ENCODE assay signal across 15 cellular contexts in genomic region chr15:90617668-90618097, GRCh38.
A peak's percentile ranks its signal among the peaks of the same experiment; 100 is the strongest.
DNase-seq lines count a peak whose midpoint lies in the region; ATAC-seq and TF ChIP-seq lines count a peak whose summit lies in the region.
"Had no signal": no experiment of that assay in that cellular context is flagged by ENCODE, and none has a peak within 500 bp of the region (broad histone marks: within the 10 kb centered on the region; RNA-seq: fewer than 3 reads in every experiment).

No MANE protein-coding gene starts in this region.

- H3K36me3 Mint-ChIP-seq in activated CD4-positive, alpha-beta T cell treated with anti-CD3 and anti-CD28 coated beads for 36 hours (ENCODE audit: low read depth): peaks cover 33% of the 10 kb centered on the region
- peaks cover 43% of the 10 kb centered on the region for H3K36me3 Mint-ChIP-seq in T-cell
- H3K36me3 Mint-ChIP-seq in stimulated activated effector memory CD8-positive, alpha-beta T cell treated with anti-CD3 and anti-CD28 coated beads, Interleukin-12 subunit alpha, Interleukin-12 subunit beta, amount 100 ng/mL, for 72 hours: peaks cover 66% of the 10 kb centered on the region

- no peak for ATAC-seq in activated CD4-positive, alpha-beta T cell treated with anti-CD3 and anti-CD28 coated beads for 36 hours
- ATAC-seq in T-cell (replicated peaks in 1 of 4) (no peak), body of pancreas (no peak), GM18505 (IDR thresholded peaks at IDR 0.05; ENCODE audit: unreplicated experiment) (no peak)
- no peak for ATAC-seq in stimulated activated effector memory CD8-positive, alpha-beta T cell treated with anti-CD3 and anti-CD28 coated beads, Interleukin-12 subunit alpha, Interleukin-12 subunit beta, amount 100 ng/mL, for 72 hours
- ATAC-seq: mucosa of descending colon had no signal

- no peaks in the 10 kb centered on the region for H3K27me3 Mint-ChIP-seq in activated CD4-positive, alpha-beta T cell treated with anti-CD3 and anti-CD28 coated beads for 36 hours
- no peaks in the 10 kb centered on the region for H3K27me3 Mint-ChIP-seq in T-cell

- H3K4me1 ChIP-seq in esophagus squamous epithelium (peaks cover 0 to 16% (median 0%) of the 10 kb centered on the region in 3 donors), body of pancreas (no peaks in the 10 kb centered on the region)

- H3K36me3 ChIP-seq in esophagus squamous epithelium: peaks cover 0 to 85% (median 6%) of the 10 kb centered on the region in 3 donors
- no peaks in the 10 kb centered on the region for H3K36me3 ChIP-seq in body of pancreas (replicated peaks in 1 of 2; ENCODE audit: insufficient read depth in 1 of 2, low read depth in 2 of 2)

- 65 to 76% methylated on average over 6 to 7 of the region's 7 CpGs for WGBS in esophagus squamous epithelium, 2 donors
- 84 to 92% methylated on average over 7 of the region's 7 CpGs for WGBS in body of pancreas, 2 donors

- no peaks in the 10 kb centered on the region for H3K27me3 ChIP-seq in esophagus squamous epithelium
- H3K27me3 ChIP-seq in body of pancreas: no peaks in the 10 kb centered on the region
- H3K27me3 ChIP-seq: tibial nerve had no signal

- H3K4me1 Mint-ChIP-seq in activated CD4-positive, alpha-beta T cell treated with anti-CD3 and anti-CD28 coated beads for 36 hours: peaks cover 50% of the 10 kb centered on the region
- H3K4me1 Mint-ChIP-seq in T-cell: peaks cover 46 to 58% (median 47%) of the 10 kb centered on the region in 3 donors
- H3K4me1 Mint-ChIP-seq in stimulated activated effector memory CD8-positive, alpha-beta T cell treated with anti-CD3 and anti-CD28 coated beads, Interleukin-12 subunit alpha, Interleukin-12 subunit beta, amount 100 ng/mL, for 72 hours: peaks cover 14% of the 10 kb centered on the region

- H3K9me3 ChIP-seq in esophagus squamous epithelium (no peaks in the 10 kb centered on the region), body of pancreas (no peaks in the 10 kb centered on the region)
- H3K9me3 ChIP-seq: mucosa of descending colon, tibial nerve had no signal

- H3K4me3 Mint-ChIP-seq in activated CD4-positive, alpha-beta T cell treated with anti-CD3 and anti-CD28 coated beads for 36 hours: no peak overlapping the region
- H3K4me3 Mint-ChIP-seq in T-cell: no peak overlapping the region
- no peak overlapping the region for H3K4me3 Mint-ChIP-seq in stimulated activated effector memory CD8-positive, alpha-beta T cell treated with anti-CD3 and anti-CD28 coated beads, Interleukin-12 subunit alpha, Interleukin-12 subunit beta, amount 100 ng/mL, for 72 hours
- H3K4me3 Mint-ChIP-seq: activated T-cell treated with anti-CD3 and anti-CD28 coated beads, Interleukin-2, amount 50 U/mL, for 4 hours had no signal

- intact Hi-C loops in activated CD4-positive, alpha-beta T cell treated with anti-CD3 and anti-CD28 coated beads for 36 hours (cut with DNase I, micrococcal nuclease): loop anchor here in 1 of 2 experiments (5.0 kb wide), 1 partner anchor 85 kb away; no protein-coding TSS in a partner anchor
- intact Hi-C loops in esophagus squamous epithelium (cut with DNase I) (no loop called here), body of pancreas (cut with DNase I) (no loop called here)

- TF ChIP-seq CTCF in esophagus squamous epithelium (IDR thresholded peaks at IDR 0.05) (no peak), body of pancreas (IDR thresholded peaks at IDR 0.05) (no peak)

- TF ChIP-seq POLR2A in esophagus squamous epithelium (IDR thresholded peaks at IDR 0.05): no peak
- no peak for TF ChIP-seq POLR2A in body of pancreas (IDR thresholded peaks at IDR 0.05)
- TF ChIP-seq POLR2A in GM18505 (IDR thresholded peaks at IDR 0.05; ENCODE audit: borderline replicate concordance, extremely low read depth, insufficient read depth, insufficient read length): no peak

- POLR2A ChIA-PET in activated CD4-positive, alpha-beta T cell treated with anti-CD3 and anti-CD28 coated beads for 36 hours (lab: Charles Lee): no interaction called here
- POLR2A ChIA-PET in T-cell (lab: Charles Lee): interaction anchor here in 1 of 2 donors (0.7 kb wide), 1 partner anchor 23 kb away, joined by 3 read pairs; no protein-coding TSS in a partner anchor

- H3K4me3 ChIP-seq in esophagus squamous epithelium: no peak overlapping the region
- H3K4me3 ChIP-seq in body of pancreas: no peak overlapping the region
- H3K4me3 ChIP-seq: mucosa of descending colon, tibial nerve had no signal

- peak overlapping the region in 3 of 4 donors; percentile 8 to 59 (median 52) for H3K27ac ChIP-seq in esophagus squamous epithelium
- H3K27ac ChIP-seq in body of pancreas: no peak overlapping the region

- CTCF ChIA-PET in activated CD4-positive, alpha-beta T cell treated with anti-CD3 and anti-CD28 coated beads for 36 hours (lab: Charles Lee): interaction anchor here (0.6 to 2.5 kb wide), 5 partner anchors 37 to 136 kb away, joined by 3 to 9 read pairs (median 5); no protein-coding TSS in a partner anchor
- CTCF ChIA-PET in T-cell (lab: Charles Lee): interaction anchor here in 1 of 2 donors (1.1 kb wide), 1 partner anchor 14 kb away, joined by 5 read pairs; no protein-coding TSS in a partner anchor

- no peaks in the 10 kb centered on the region for H3K9me3 Mint-ChIP-seq in activated CD4-positive, alpha-beta T cell treated with anti-CD3 and anti-CD28 coated beads for 36 hours (ENCODE audit: low read depth)
- no peaks in the 10 kb centered on the region for H3K9me3 Mint-ChIP-seq in T-cell
- no peaks in the 10 kb centered on the region for H3K9me3 Mint-ChIP-seq in stimulated activated effector memory CD8-positive, alpha-beta T cell treated with anti-CD3 and anti-CD28 coated beads, Interleukin-12 subunit alpha, Interleukin-12 subunit beta, amount 100 ng/mL, for 72 hours
- H3K9me3 Mint-ChIP-seq: activated T-cell treated with anti-CD3 and anti-CD28 coated beads, Interleukin-2, amount 50 U/mL, for 4 hours had no signal

- H3K27ac Mint-ChIP-seq in activated CD4-positive, alpha-beta T cell treated with anti-CD3 and anti-CD28 coated beads for 36 hours: peak overlapping the region; percentile 6
- H3K27ac Mint-ChIP-seq in T-cell: peak overlapping the region; percentile 50 to 58
- peak overlapping the region; percentile 11 for H3K27ac Mint-ChIP-seq in stimulated activated effector memory CD8-positive, alpha-beta T cell treated with anti-CD3 and anti-CD28 coated beads, Interleukin-12 subunit alpha, Interleukin-12 subunit beta, amount 100 ng/mL, for 72 hours

- no peak for DNase-seq in activated CD4-positive, alpha-beta T cell treated with anti-CD3 and anti-CD28 coated beads for 36 hours
- DNase-seq in activated CD4-positive, alpha-beta T cell treated with anti-CD3 and anti-CD28 coated beads, Interleukin-2, amount 50 U/mL, for 1 hour: no peak
- DNase-seq in T-cell (no peak), esophagus squamous epithelium (lab: John Stamatoyannopoulos, UW) (no peak), body of pancreas (no peak)
- no peak for DNase-seq in stimulated activated effector memory CD8-positive, alpha-beta T cell treated with anti-CD3 and anti-CD28 coated beads, Interleukin-12 subunit alpha, Interleukin-12 subunit beta, amount 100 ng/mL, for 72 hours (ENCODE audit: low spot score in 2 of 2)
- no peak for DNase-seq in stimulated activated CD4-positive, alpha-beta T cell treated with anti-CD3 and anti-CD28 coated beads, Interleukin-2, amount 100 ng/mL, for 24 hours
- DNase-seq: activated T-cell treated with anti-CD3 and anti-CD28 coated beads, Interleukin-2, amount 50 U/mL, for 4 hours; amygdala; dermis blood vessel endothelial cell; GDM1; Kasumi-1; mucosa of descending colon had no signal

Comparison
In these comparisons a context has a peak if more than half of its experiments do, and no peak if none do; other contexts are left out.
1. H3K27ac ChIP-seq: peak in esophagus squamous epithelium (3 of 4); none in body of pancreas (0 of 4).
2. Peak in every context shown above with its lines, with median percentiles within 50 percentile points of each other: H3K27ac Mint-ChIP-seq.